Comparison of ENCODE assay signal across 8 cellular contexts in genomic region chr12:19915392-19916192, GRCh38.
DNase-seq lines count a peak whose midpoint lies in the region; ATAC-seq and TF ChIP-seq lines count a peak whose summit lies in the region.

No MANE protein-coding gene starts in this region.

- peak; percentile 53 for DNase-seq in GM03348 (ENCODE audit: low spot score)
- DNase-seq in MM.1S, result peak; percentile 48
- no peak for DNase-seq in adrenal gland
- DNase-seq in iPS-NIHi11 (ENCODE audit: low spot score), result peak; percentile 30
- DNase-seq in tibial artery, result no peak
- DNase-seq in activated gamma-delta T cell (lab: John Stamatoyannopoulos, UW), result no peak
- DNase-seq in GF-D8 (lab: John Stamatoyannopoulos, UW), result no peak

- H3K9me2 ChIP-seq in MM.1S (replicated peaks; ENCODE audit: insufficient read depth, low read length), result no peaks in the 10 kb centered on the region

- no peak for ATAC-seq in HG02623 (IDR thresholded peaks at IDR 0.05; ENCODE audit: unreplicated experiment)

- H3K4me1 ChIP-seq in MM.1S (ENCODE audit: low read length) (peaks cover 6% of the 10 kb centered on the region), adrenal gland (replicated peaks in 1 of 2) (peaks cover 0 to 5% of the 10 kb centered on the region in 2 donors), tibial artery (peaks cover 0 to 60% (median 7%) of the 10 kb centered on the region in 4 donors)

- H3K27me3 ChIP-seq in MM.1S (replicated peaks; ENCODE audit: insufficient read depth, low read length) (no peaks in the 10 kb centered on the region), adrenal gland (no peaks in the 10 kb centered on the region), tibial artery (no peaks in the 10 kb centered on the region)

- no peak overlapping the region for H3K4me2 ChIP-seq in MM.1S (ENCODE audit: low read depth, low read length)

- no peak overlapping the region for H3K27ac ChIP-seq in MM.1S (ENCODE audit: low read length)
- H3K27ac ChIP-seq in adrenal gland, result no peak overlapping the region
- peak overlapping the region; percentile 25 to 37 for H3K27ac ChIP-seq in tibial artery

- H3K36me3 ChIP-seq in MM.1S (replicated peaks; ENCODE audit: insufficient read depth, low read length) (no peaks in the 10 kb centered on the region), adrenal gland (replicated peaks in 1 of 2) (no peaks in the 10 kb centered on the region), tibial artery (no peaks in the 10 kb centered on the region)

- H3F3A ChIP-seq in MM.1S (ENCODE audit: insufficient read depth, low read length), result no peaks in the 10 kb centered on the region

- no peak overlapping the region for H3K9ac ChIP-seq in MM.1S (ENCODE audit: low read length)

- TF ChIP-seq POLR2A in adrenal gland (IDR thresholded peaks at IDR 0.05), result no peak

- peak overlapping the region; percentile 40; the same call in 1 of the 2 replicates for H2AFZ ChIP-seq in MM.1S (ENCODE audit: low read length)

- TF ChIP-seq CTCF in MM.1S (IDR thresholded peaks at IDR 0.05; ENCODE audit: low read length) (peak; percentile 67), adrenal gland (IDR thresholded peaks at IDR 0.05) (peak in 5 of 6 experiments; percentile 28 to 67 (median 52)), tibial artery (IDR thresholded peaks at IDR 0.05) (peak; percentile 44 to 63)

- no peaks in the 10 kb centered on the region for H3K79me2 ChIP-seq in MM.1S (ENCODE audit: low read length)

- H4K20me1 ChIP-seq in MM.1S (ENCODE audit: insufficient read depth, low read length), result no peaks in the 10 kb centered on the region

- intact Hi-C loops in adrenal gland (cut with DNase I) (no loop called here), tibial artery (cut with DNase I; ENCODE audit: low total_unique reads) (no loop called here)

- H3K9me3 ChIP-seq in MM.1S (replicated peaks; ENCODE audit: insufficient read depth, low read length), result no peaks in the 10 kb centered on the region
- no peaks in the 10 kb centered on the region for H3K9me3 ChIP-seq in adrenal gland (replicated peaks in 1 of 3)
- no peaks in the 10 kb centered on the region for H3K9me3 ChIP-seq in tibial artery

- WGBS in adrenal gland, 4 donors, result 61 to 71% (median 70%) methylated on average over 3 of the region's 3 CpGs

- H3K4me3 ChIP-seq in MM.1S (ENCODE audit: low read length) (no peak overlapping the region), adrenal gland (no peak overlapping the region), tibial artery (no peak overlapping the region)

Comparison
In these comparisons a context has a peak if more than half of its experiments do, and no peak if none do; other contexts are left out.
1. DNase-seq: peak in GM03348 (single experiment), MM.1S (single experiment) and iPS-NIHi11 (single experiment); none in adrenal gland (0 of 7), tibial artery (0 of 2), activated gamma-delta T cell (single experiment) and GF-D8 (single experiment).
2. H3K27ac ChIP-seq: peak in tibial artery (2 of 2); none in MM.1S (single experiment) and adrenal gland (0 of 5).
3. Peak in every context shown above with its lines, with median percentiles within 50 percentile points of each other: CTCF ChIP-seq.